Comparison of ENCODE assay signal across 7 cellular contexts in genomic region chr11:108009497-108010360, GRCh38. TPM values are rescaled to one million over a fixed set of nuclear protein-coding genes. Genes with fewer than 3 reads are reported as not detected.
DNase-seq lines count a peak whose midpoint lies in the region; ATAC-seq and TF ChIP-seq lines count a peak whose summit lies in the region.

No MANE protein-coding gene starts in this region.

- 4 to 5% methylated on average over 30 to 31 of the region's 31 CpGs for WGBS in ectodermal cell, 2 experiments
- 1 to 3% methylated on average over 12 to 31 of the region's 31 CpGs for WGBS in upper lobe of left lung, 2 donors

- ATAC-seq in GM18505 (IDR thresholded peaks at IDR 0.05; ENCODE audit: unreplicated experiment) (peak; percentile 9), upper lobe of left lung (ENCODE audit: low FRiP score in 2 of 2) (peak; percentile 16 to 34), GM21360 (IDR thresholded peaks at IDR 0.05; ENCODE audit: unreplicated experiment) (no peak)

- peak overlapping the region; percentile 97 for H3K4me3 ChIP-seq in PC-9
- peak overlapping the region; percentile 89 for H3K4me3 ChIP-seq in ectodermal cell (ENCODE audit: insufficient read depth, low read depth, low read length)
- peak overlapping the region; percentile 43 to 98 (median 85) for H3K4me3 ChIP-seq in upper lobe of left lung

- peaks cover 22% of the 10 kb centered on the region for H3K4me1 ChIP-seq in PC-9 (replicated peaks; ENCODE audit: insufficient read depth)
- peaks cover 14% of the 10 kb centered on the region for H3K4me1 ChIP-seq in ectodermal cell (ENCODE audit: control insufficient read depth, insufficient read depth, low read length)
- peaks cover 39 to 51% (median 42%) of the 10 kb centered on the region in 4 donors for H3K4me1 ChIP-seq in upper lobe of left lung

- DNase-seq in HEK293T (ENCODE audit: extremely low spot score) (no peak), PC-9 (peak in 1 of 2 experiments; percentile 45), mesenteric fat pad (ENCODE audit: low spot score) (peak; percentile 90), upper lobe of left lung (peak in 1 of 2 donors; percentile 22)

- no peaks in the 10 kb centered on the region for H3K9me2 ChIP-seq in PC-9 (ENCODE audit: insufficient read depth)

- BruUV-seq in PC-9 (replicated peaks; lab: Mats Ljungman, UMichigan), result TSS peak; percentile 26

- peak overlapping the region; percentile 97 for H3K4me2 ChIP-seq in PC-9

- no peak for TF ChIP-seq POLR2A in GM18505 (IDR thresholded peaks at IDR 0.05; ENCODE audit: borderline replicate concordance, extremely low read depth, insufficient read depth, insufficient read length)
- TF ChIP-seq POLR2A in upper lobe of left lung (IDR thresholded peaks at IDR 0.05), result no peak

- H3K27ac ChIP-seq in PC-9 (peak overlapping the region; percentile 93), ectodermal cell (ENCODE audit: insufficient read depth, low read depth, low read length, poor library complexity, severe bottlenecking) (peak overlapping the region; percentile 97), upper lobe of left lung (peak overlapping the region; percentile 94 to 98 (median 96))

- H3K9me3 ChIP-seq in PC-9 (ENCODE audit: insufficient read depth, low read depth) (no peaks in the 10 kb centered on the region), ectodermal cell (ENCODE audit: control insufficient read depth, low read length) (no peaks in the 10 kb centered on the region), upper lobe of left lung (no peaks in the 10 kb centered on the region)

- H4K20me1 ChIP-seq in PC-9 (ENCODE audit: insufficient read depth), result peaks cover 22% of the 10 kb centered on the region

- intact Hi-C loops in PC-9 (cut with micrococcal nuclease; ENCODE audit: unreplicated experiment), result loop anchor here (2.0 to 10.0 kb wide), 3 partner anchors 213 to 645 kb away; partner anchors contain the start of genes ATM and NPAT

- CTCF ChIA-PET in HEK293T (lab: Yijun Ruan, JAX) (interaction anchor here (1.0 to 2.0 kb wide), 4 partner anchors 9 to 37 kb away, joined by 6 to 8 read pairs (median 7); no protein-coding TSS in a partner anchor), PC-9 (lab: Charles Lee) (interaction anchor here (0.6 kb wide), 1 partner anchor 30 kb away, joined by 3 read pairs; no protein-coding TSS in a partner anchor)

- H3K79me2 ChIP-seq in PC-9 (ENCODE audit: low read depth), result peaks cover 59% of the 10 kb centered on the region

- peak overlapping the region; percentile 100 for H2AFZ ChIP-seq in PC-9

- peaks cover 14% of the 10 kb centered on the region; the same call in 1 of the 2 replicates for H3K36me3 ChIP-seq in PC-9 (ENCODE audit: low read depth)
- H3K36me3 ChIP-seq in ectodermal cell (ENCODE audit: control insufficient read depth, insufficient read depth, low read length), result no peaks in the 10 kb centered on the region
- no peaks in the 10 kb centered on the region for H3K36me3 ChIP-seq in upper lobe of left lung

- H3K27me3 ChIP-seq in PC-9 (ENCODE audit: insufficient read depth, low read depth), result no peaks in the 10 kb centered on the region
- H3K27me3 ChIP-seq in ectodermal cell (ENCODE audit: control insufficient read depth, insufficient read depth, low read length, poor library complexity, severe bottlenecking), result no peaks in the 10 kb centered on the region
- H3K27me3 ChIP-seq in upper lobe of left lung, result no peaks in the 10 kb centered on the region

- H3F3A ChIP-seq in PC-9 (ENCODE audit: insufficient read depth, low read depth), result no peaks in the 10 kb centered on the region

- TF ChIP-seq CTCF in PC-9 (conservative IDR thresholded peaks at IDR 0.05) (no peak), upper lobe of left lung (IDR thresholded peaks at IDR 0.05) (no peak)

- POLR2A ChIA-PET in HEK293T (lab: Yijun Ruan, JAX), result interaction anchor here (0.9 to 1.9 kb wide), 9 partner anchors 9 to 334 kb away, joined by 3 to 13 read pairs (median 5); no protein-coding TSS in a partner anchor
- POLR2A ChIA-PET in PC-9 (lab: Charles Lee; ENCODE audit: unreplicated experiment), result interaction anchor here (0.6 kb wide), 1 partner anchor 766 kb away, joined by 8 read pairs; no protein-coding TSS in a partner anchor

- TF ChIP-seq EP300 in upper lobe of left lung (IDR thresholded peaks at IDR 0.05), result no peak

TF ChIP-seq in HEK293T, 16 proteins besides CTCF, POLR2A, EP300 and RAD21:
- TF ChIP-seq ELF4 (IDR thresholded peaks at IDR 0.05), result peak; percentile 24; the same call in 1 of the 2 replicates
- no peak for TF ChIP-seq L3MBTL2 (conservative IDR thresholded peaks at IDR 0.05)
- no peak for TF ChIP-seq BHLHE40 (IDR thresholded peaks at IDR 0.05; ENCODE audit: borderline replicate concordance)
- TF ChIP-seq TARDBP (IDR thresholded peaks at IDR 0.05), result no peak
- TF ChIP-seq HDGF (IDR thresholded peaks at IDR 0.05; ENCODE audit: borderline replicate concordance), result no peak
- TF ChIP-seq CTBP1 (IDR thresholded peaks at IDR 0.05; ENCODE audit: borderline replicate concordance), result no peak

RNA-seq across cellular contexts. Expression of gene CUL5, which starts 1.0 kb away (rescaled TPM):
- total RNA-seq in PC-9 (2021) (34.3 and 39.4 TPM in 2 replicates), mesenteric fat pad (33.3 TPM), upper lobe of left lung (10 to 100 TPM; 12.5 to 35.5 (median 24.1) TPM)
- polyA plus RNA-seq in ectodermal cell (2013, experiment 1 of 4), result 24.4 TPM
- 24.5 TPM for polyA plus RNA-seq in ectodermal cell (2013, experiment 2 of 4)
- 19.1 TPM for polyA plus RNA-seq in ectodermal cell (2013, experiment 3 of 4)
- polyA plus RNA-seq in ectodermal cell (2013, experiment 4 of 4), result 21.3 TPM
